Comparison of ENCODE assay signal across 8 cellular contexts in genomic region chrX:15493118-15494082, GRCh38. TPM values are rescaled to one million over a fixed set of nuclear protein-coding genes. Genes with fewer than 3 reads are reported as not detected.
DNase-seq lines count a peak whose midpoint lies in the region; ATAC-seq lines count a peak whose summit lies in the region.

Gene PIR, minus strand, starts transcription at chrX:15493333. Its CDS starts 2,076 bp downstream, at chrX:15491257.

- peak; percentile 96 for ATAC-seq in GM21367 (IDR thresholded peaks at IDR 0.05; ENCODE audit: unreplicated experiment)

- H3K9me3 ChIP-seq in NT2/D1 (ENCODE audit: insufficient read depth, low read length) (no peaks in the 10 kb centered on the region), esophagus (ENCODE audit: control insufficient read depth in 2 of 2, insufficient read depth in 1 of 2, low read depth in 1 of 2, low read length in 1 of 2) (no peaks in the 10 kb centered on the region)

- DNase-seq in D341Med (ENCODE audit: low spot score) (peak; percentile 85), HS-5 (ENCODE audit: low read depth) (peak; percentile 25), NT2/D1 (ENCODE audit: low read depth, low spot score) (peak; percentile 70), activated T-cell treated with anti-CD3 and anti-CD28 coated beads for 4 hours (peak; percentile 29), mucosa of gallbladder (ENCODE audit: low spot score) (peak; percentile 83)
- peak; percentile 11 to 59 for DNase-seq in stimulated activated CD8-positive, alpha-beta memory T cell treated with anti-CD3 and anti-CD28 coated beads, Interleukin-7, amount 100 ng/mL, for 4 hours (ENCODE audit: low read depth in 2 of 2)

- no peaks in the 10 kb centered on the region for H3K27me3 ChIP-seq in NT2/D1 (ENCODE audit: insufficient read depth, insufficient read length)
- peaks cover 0 to 9% of the 10 kb centered on the region in 2 donors for H3K27me3 ChIP-seq in esophagus (ENCODE audit: control insufficient read depth in 1 of 2, insufficient read depth in 2 of 2, low read length in 2 of 2)

- H3K4me1 ChIP-seq in NT2/D1 (ENCODE audit: insufficient read depth, insufficient read length) (no peaks in the 10 kb centered on the region), esophagus (ENCODE audit: control insufficient read depth in 2 of 2, insufficient read depth in 2 of 2, low read length in 1 of 2) (peaks cover 0 to 2% of the 10 kb centered on the region in 2 donors)

- peak within 1 kb of the TSS; percentile 85 to 88 for H3K27ac ChIP-seq in esophagus (ENCODE audit: low read depth in 2 of 2, low read length in 1 of 2)

- peaks cover 28% of the 10 kb centered on the region for H3K36me3 ChIP-seq in NT2/D1 (ENCODE audit: insufficient read depth, insufficient read length, low read length)
- no peaks in the 10 kb centered on the region for H3K36me3 ChIP-seq in esophagus (ENCODE audit: control insufficient read depth in 2 of 2, insufficient read depth in 2 of 2, low read length in 1 of 2)

- H3K4me3 ChIP-seq in NT2/D1 (ENCODE audit: insufficient read length, low read depth) (peak within 1 kb of the TSS; percentile 60), esophagus (ENCODE audit: low read depth in 1 of 2, low read length in 2 of 2) (peak within 1 kb of the TSS; percentile 55 to 61)

- peak within 1 kb of the TSS; percentile 72 for H3K9ac ChIP-seq in NT2/D1 (ENCODE audit: insufficient read length, low read depth)

- WGBS in esophagus, 2 donors: 6 to 13% methylated on average over 47 to 48 of the region's 48 CpGs

RNA-seq across cellular contexts. Expression of gene PIR, which starts in this region (rescaled TPM):
- 10 to 100 TPM; 17.0 to 38.1 TPM for polyA plus RNA-seq in esophagus
- total RNA-seq in mucosa of gallbladder: 25.1 TPM

Comparison
In these comparisons a context has a peak if more than half of its experiments do, and no peak if none do; other contexts are left out.
1. Peak in every context shown above with its lines: DNase-seq, ATAC-seq, H3K4me3 ChIP-seq and H3K27ac ChIP-seq.
2. DNase-seq: peak in every context shown above with its lines; median percentile 85 in D341Med; 83 in mucosa of gallbladder; 70 in NT2/D1; 35 in stimulated activated CD8-positive, alpha-beta memory T cell treated with anti-CD3 and anti-CD28 coated beads, Interleukin-7, amount 100 ng/mL, for 4 hours; 29 in activated T-cell treated with anti-CD3 and anti-CD28 coated beads for 4 hours; 25 in HS-5.